ENCODE assay signal across 29 cellular contexts in genomic region chr1:95332754-95333153, GRCh38.
"Had no signal": no experiment of that assay in that cellular context is flagged by ENCODE, and none has a peak within 500 bp of the region (broad histone marks: within the 10 kb centered on the region; RNA-seq: fewer than 3 reads in every experiment).

No MANE protein-coding gene starts in this region.

- H3K4me1 ChIP-seq: parathyroid adenoma, psoas muscle, right lobe of liver, sigmoid colon, stomach, thyroid gland, tibial nerve, upper lobe of left lung, vagina had no signal

- H3K9ac ChIP-seq: parathyroid adenoma had no signal

- H3K27ac Mint-ChIP-seq: naive thymus-derived CD8-positive, alpha-beta T cell; natural killer cell treated with Interleukin-12 subunit alpha and Interleukin-12 subunit beta and Interleukin-15 and Interleukin-18, amount 100 ng/mL, for 72 hours; nephron progenitor cell; progenitor cell of endocrine pancreas; stimulated activated naive B cell treated with anti-CD40 and anti-IgM and Interleukin-4, amounts not matched to agents 10 μg/mL and 1 μg/mL and 100 μg/mL, for 72 hours; stimulated activated naive CD8-positive, alpha-beta T cell treated with anti-CD3 and anti-CD28 coated beads, Interleukin-15, Interleukin-2, amounts not matched to agents 100 ng/mL and 50 ng/mL, for 24 hours had no signal

- H2AFZ ChIP-seq: parathyroid adenoma had no signal

- H3K27me3 ChIP-seq: neutrophil, ovary, right lobe of liver, sigmoid colon, stomach, thyroid gland, tibial nerve, upper lobe of left lung, vagina had no signal

- H3K79me2 ChIP-seq: parathyroid adenoma had no signal

- H3K27ac ChIP-seq: neutrophil, ovary, parathyroid adenoma, psoas muscle, right lobe of liver, sigmoid colon, stomach, thoracic aorta, thyroid gland, tibial nerve, upper lobe of left lung, vagina had no signal

- H3K4me3 Mint-ChIP-seq: naive thymus-derived CD8-positive, alpha-beta T cell; natural killer cell treated with Interleukin-12 subunit alpha and Interleukin-12 subunit beta and Interleukin-15 and Interleukin-18, amount 100 ng/mL, for 72 hours; nephron progenitor cell; neural crest cell; stimulated activated naive B cell treated with anti-CD40 and anti-IgM and Interleukin-4, amounts not matched to agents 10 μg/mL and 1 μg/mL and 100 μg/mL, for 72 hours; stimulated activated naive CD8-positive, alpha-beta T cell treated with anti-CD3 and anti-CD28 coated beads, Interleukin-15, Interleukin-2, amounts not matched to agents 100 ng/mL and 50 ng/mL, for 24 hours had no signal

- DNase-seq: naive thymus-derived CD8-positive, alpha-beta T cell; nephron progenitor cell; nucleus accumbens; ovary; posterior cingulate gyrus; psoas muscle; right cardiac atrium; right lobe of liver; sigmoid colon; small intestine; stimulated activated CD4-positive, alpha-beta T cell treated with anti-CD3 and anti-CD28 coated beads, Interleukin-15, amount 100 ng/mL, for 24 hours; stimulated activated CD4-positive, alpha-beta T cell treated with anti-CD3 and anti-CD28 coated beads, Interleukin-2, amount 100 ng/mL, for 24 hours; stimulated activated CD4-positive, alpha-beta T cell treated with anti-CD3 and anti-CD28 coated beads, Interleukin-2, amount 100 ng/mL, for 48 hours; stimulated activated CD4-positive, alpha-beta T cell treated with anti-CD3 and anti-CD28 coated beads, Interleukin-4, amount 100 ng/mL, for 24 hours; stimulated activated naive B cell treated with anti-CD40 and anti-IgM and Interleukin-4, amounts not matched to agents 10 μg/mL and 1 μg/mL and 100 μg/mL, for 72 hours; stimulated activated naive CD4-positive, alpha-beta T cell treated with Interleukin-2 at 50 U/mL for 16 hours; stomach; thyroid gland; trophoblast cell; upper lobe of left lung had no signal

- H3K9me3 Mint-ChIP-seq: nephron progenitor cell; neural crest cell; stimulated activated naive B cell treated with anti-CD40 and anti-IgM and Interleukin-4, amounts not matched to agents 10 μg/mL and 1 μg/mL and 100 μg/mL, for 72 hours; stimulated activated naive CD8-positive, alpha-beta T cell treated with anti-CD3 and anti-CD28 coated beads, Interleukin-15, Interleukin-2, amounts not matched to agents 100 ng/mL and 50 ng/mL, for 24 hours had no signal

- H3K4me3 ChIP-seq: ovary, psoas muscle, right lobe of liver, sigmoid colon, stomach, thoracic aorta, thyroid gland, tibial nerve, upper lobe of left lung, vagina had no signal

- H3K27me3 Mint-ChIP-seq: natural killer cell treated with Interleukin-12 subunit alpha and Interleukin-12 subunit beta and Interleukin-15 and Interleukin-18, amount 100 ng/mL, for 72 hours; progenitor cell of endocrine pancreas; stimulated activated naive B cell treated with anti-CD40 and anti-IgM and Interleukin-4, amounts not matched to agents 10 μg/mL and 1 μg/mL and 100 μg/mL, for 72 hours; stimulated activated naive CD8-positive, alpha-beta T cell treated with anti-CD3 and anti-CD28 coated beads, Interleukin-15, Interleukin-2, amounts not matched to agents 100 ng/mL and 50 ng/mL, for 24 hours had no signal

- H3K9me3 ChIP-seq: neutrophil, ovary, psoas muscle, right lobe of liver, sigmoid colon, stomach, thoracic aorta, thyroid gland, tibial nerve, upper lobe of left lung, vagina had no signal

- H3K36me3 Mint-ChIP-seq: naive thymus-derived CD8-positive, alpha-beta T cell; natural killer cell treated with Interleukin-12 subunit alpha and Interleukin-12 subunit beta and Interleukin-15 and Interleukin-18, amount 100 ng/mL, for 72 hours; stimulated activated naive B cell treated with anti-CD40 and anti-IgM and Interleukin-4, amounts not matched to agents 10 μg/mL and 1 μg/mL and 100 μg/mL, for 72 hours had no signal

- H3K4me1 Mint-ChIP-seq: naive thymus-derived CD8-positive, alpha-beta T cell; nephron progenitor cell; neural crest cell; stimulated activated naive B cell treated with anti-CD40 and anti-IgM and Interleukin-4, amounts not matched to agents 10 μg/mL and 1 μg/mL and 100 μg/mL, for 72 hours had no signal

- ATAC-seq: naive thymus-derived CD8-positive, alpha-beta T cell; natural killer cell treated with Interleukin-12 subunit alpha and Interleukin-12 subunit beta and Interleukin-15 and Interleukin-18, amount 100 ng/mL, for 72 hours; psoas muscle; right cardiac atrium; right lobe of liver; stimulated activated naive B cell treated with anti-CD40 and anti-IgM and Interleukin-4, amounts not matched to agents 10 μg/mL and 1 μg/mL and 100 μg/mL, for 72 hours had no signal

- H3K36me3 ChIP-seq: neutrophil, ovary, right lobe of liver, sigmoid colon, stomach, thoracic aorta, thyroid gland, tibial nerve, upper lobe of left lung, vagina had no signal
